Comparison of ENCODE assay signal across 9 cellular contexts in genomic region chr20:64078934-64079272, GRCh38. TPM values are rescaled to one million over a fixed set of nuclear protein-coding genes. Genes with fewer than 3 reads are reported as not detected.
DNase-seq lines count a peak whose midpoint lies in the region; ATAC-seq and TF ChIP-seq lines count a peak whose summit lies in the region.
"Had no signal": no experiment of that assay in that cellular context is flagged by ENCODE, and none has a peak within 500 bp of the region (broad histone marks: within the 10 kb centered on the region; RNA-seq: fewer than 3 reads in every experiment).

No MANE protein-coding gene starts in this region.

- peaks cover 41% of the 10 kb centered on the region for H3K4me1 ChIP-seq in effector memory CD4-positive, alpha-beta T cell (ENCODE audit: control insufficient read depth, insufficient read depth, low read length, poor library complexity, severe bottlenecking)

- peaks cover 2% of the 10 kb centered on the region for H3K27me3 ChIP-seq in BJ (ENCODE audit: control insufficient read depth, insufficient read depth, low read length)
- H3K27me3 ChIP-seq in effector memory CD4-positive, alpha-beta T cell (replicated peaks; ENCODE audit: control insufficient read depth, insufficient read depth, low read length, poor library complexity, severe bottlenecking), result no peaks in the 10 kb centered on the region

- no peak overlapping the region for H3K27ac Mint-ChIP-seq in neural crest cell (ENCODE audit: unreplicated experiment)

- H3K36me3 Mint-ChIP-seq in neural crest cell (ENCODE audit: low read depth), result no peaks in the 10 kb centered on the region

- H3K4me3 ChIP-seq in BJ (ENCODE audit: low read depth, low read length), result peak overlapping the region; percentile 65
- H3K4me3 ChIP-seq in NB4 (ENCODE audit: low read depth, low read length), result peak overlapping the region; percentile 79
- peak overlapping the region; percentile 85 for H3K4me3 ChIP-seq in effector memory CD4-positive, alpha-beta T cell (ENCODE audit: insufficient read depth, low read depth, low read length, poor library complexity, severe bottlenecking)

- peaks cover 3% of the 10 kb centered on the region for H3K36me3 ChIP-seq in BJ (ENCODE audit: control insufficient read depth, insufficient read depth, low read length)
- H3K36me3 ChIP-seq in effector memory CD4-positive, alpha-beta T cell (ENCODE audit: control insufficient read depth, insufficient read depth, low read length), result peaks cover 24% of the 10 kb centered on the region

- POLR2A ChIA-PET in BJ (lab: Charles Lee), result no interaction called here

- no peak for TF ChIP-seq POLR2A in NB4 (IDR thresholded peaks at IDR 0.05; ENCODE audit: extremely low read depth, insufficient read length)

- no peak for DNase-seq in BJ (ENCODE audit: low read depth)
- DNase-seq in NB4 (ENCODE audit: low read depth), result no peak
- no peak for DNase-seq in effector memory CD4-positive, alpha-beta T cell
- no peak for DNase-seq in neural crest cell (ENCODE audit: low read depth, low spot score)
- no peak for DNase-seq in 8988T
- DNase-seq in HT-29 (ENCODE audit: low spot score), result no peak
- DNase-seq: NCI-H345 had no signal

- CTCF ChIA-PET in BJ (lab: Yijun Ruan, JAX), result interaction anchor here (1.7 to 6.4 kb wide), 3 partner anchors 10 to 42 kb away, joined by 6 to 49 read pairs (median 31); no protein-coding TSS in a partner anchor

- no peaks in the 10 kb centered on the region for H3K9me3 Mint-ChIP-seq in neural crest cell

- ATAC-seq in HG03196 (IDR thresholded peaks at IDR 0.05; ENCODE audit: unreplicated experiment), result no peak
- ATAC-seq in HG03521 (IDR thresholded peaks at IDR 0.05; ENCODE audit: unreplicated experiment), result no peak

- peak overlapping the region; percentile 76 for H3K27ac ChIP-seq in effector memory CD4-positive, alpha-beta T cell (ENCODE audit: insufficient read depth, low read length, poor library complexity, severe bottlenecking)

- no peaks in the 10 kb centered on the region for H3K9me3 ChIP-seq in effector memory CD4-positive, alpha-beta T cell (ENCODE audit: control insufficient read depth, low read length)

- H3K27me3 Mint-ChIP-seq in neural crest cell (ENCODE audit: low read depth), result peaks cover 28% of the 10 kb centered on the region

- H3K4me1 Mint-ChIP-seq in neural crest cell, result peaks cover 26% of the 10 kb centered on the region

- H3K4me3 Mint-ChIP-seq in neural crest cell, result peak overlapping the region; percentile 62

- no peak for TF ChIP-seq CTCF in BJ (IDR thresholded peaks at IDR 0.05; ENCODE audit: insufficient read depth, low read depth, low read length)
- no peak for TF ChIP-seq CTCF in NB4 (IDR thresholded peaks at IDR 0.05; ENCODE audit: low read depth, low read length)
- TF ChIP-seq CTCF in neural crest cell (conservative IDR thresholded peaks at IDR 0.05), result no peak

RNA-seq across cellular contexts. Expression of gene RGS19, which starts 0.4 kb away (rescaled TPM):
- polyA plus RNA-seq in BJ (2011; rRNA removed), result 12.1 and 14.5 TPM in 2 replicates
- polyA minus RNA-seq in BJ (2011; rRNA and poly(A)+ RNA removed), result 9.0 and 11.9 TPM in 2 replicates
- 11.1 and 11.7 TPM in 2 replicates for total RNA-seq in neural crest cell
- 89.2 and 99.8 TPM in 2 replicates for total RNA-seq in HT-29 (2014; rRNA removed; shearing (Covaris generic))

RNA-seq across cellular contexts. Expression of gene OPRL1, which starts 1.0 kb away (rescaled TPM):
- 0.66 and 0.97 TPM in 2 replicates for polyA plus RNA-seq in BJ (2011; rRNA removed)
- polyA minus RNA-seq in BJ (2011; rRNA and poly(A)+ RNA removed), result 0.77 and 1.3 TPM in 2 replicates
- 0.93 and 0.96 TPM in 2 replicates for total RNA-seq in neural crest cell
- 1.2 and 1.5 TPM in 2 replicates for total RNA-seq in HT-29 (2014; rRNA removed; shearing (Covaris generic))

RNA-seq across cellular contexts. Expression of gene LKAAEAR1, which starts 5.3 kb away (rescaled TPM):
- not detected in 2 replicates for polyA plus RNA-seq in BJ (2011; rRNA removed)
- polyA minus RNA-seq in BJ (2011; rRNA and poly(A)+ RNA removed), result not detected in 2 replicates
- not detected in 2 replicates for total RNA-seq in neural crest cell
- total RNA-seq in HT-29 (2014; rRNA removed; shearing (Covaris generic)), result not detected in 2 replicates

RNA-seq across cellular contexts. Expression of gene TCEA2, which starts 15.9 kb away (rescaled TPM):
- polyA plus RNA-seq in BJ (2011; rRNA removed), result 17.3 and 34.2 TPM in 2 replicates
- 21.5 and 24.3 TPM in 2 replicates for polyA minus RNA-seq in BJ (2011; rRNA and poly(A)+ RNA removed)
- total RNA-seq in neural crest cell, result 82.5 and 83.3 TPM in 2 replicates
- total RNA-seq in HT-29 (2014; rRNA removed; shearing (Covaris generic)), result 1.2 TPM in 1 of 2 replicates, not detected in the other

RNA-seq across cellular contexts. Expression of gene NPBWR2, which starts 28.5 kb away (rescaled TPM):
- not detected in 2 replicates for polyA plus RNA-seq in BJ (2011; rRNA removed)
- not detected in 2 replicates for polyA minus RNA-seq in BJ (2011; rRNA and poly(A)+ RNA removed)
- total RNA-seq in neural crest cell, result not detected in 2 replicates
- total RNA-seq in HT-29 (2014; rRNA removed; shearing (Covaris generic)), result not detected in 2 replicates
